ENCODE assay signal across 16 cellular contexts in genomic region chr18:44737623-44738022, GRCh38. TPM values are rescaled to one million over a fixed set of nuclear protein-coding genes. Genes with fewer than 3 reads are reported as not detected.
DNase-seq lines count a peak whose midpoint lies in the region; ATAC-seq and TF ChIP-seq lines count a peak whose summit lies in the region.
"Had no signal": no experiment of that assay in that cellular context is flagged by ENCODE, and none has a peak within 500 bp of the region (broad histone marks: within the 10 kb centered on the region; RNA-seq: fewer than 3 reads in every experiment).

No MANE protein-coding gene starts in this region.

- WGBS in esophagus muscularis mucosa, result 86% methylated on average over 3 of the region's 3 CpGs

- no peaks in the 10 kb centered on the region for H3K36me3 ChIP-seq in esophagus muscularis mucosa
- no peaks in the 10 kb centered on the region for H3K36me3 ChIP-seq in uterus

- H3K4me3 ChIP-seq in esophagus muscularis mucosa (no peak overlapping the region), uterus (no peak overlapping the region)

- peak; percentile 65 for ATAC-seq in left ventricle myocardium superior
- peak; percentile 72 for ATAC-seq in sciatic nerve
- ATAC-seq in GM21515 (IDR thresholded peaks at IDR 0.05; ENCODE audit: unreplicated experiment), result no peak

- H3K27me3 ChIP-seq in esophagus muscularis mucosa, result no peaks in the 10 kb centered on the region
- H3K27me3 ChIP-seq in uterus, result no peaks in the 10 kb centered on the region

- TF ChIP-seq EP300 in esophagus muscularis mucosa (IDR thresholded peaks at IDR 0.05), result no peak

- H3K9me3 ChIP-seq in esophagus muscularis mucosa (no peaks in the 10 kb centered on the region), uterus (no peaks in the 10 kb centered on the region)

- no peak for TF ChIP-seq POLR2A in esophagus muscularis mucosa (IDR thresholded peaks at IDR 0.05; ENCODE audit: low read depth)
- no peak for TF ChIP-seq POLR2A in uterus (IDR thresholded peaks at IDR 0.05)

- DNase-seq in esophagus muscularis mucosa (ENCODE audit: extremely low spot score) (no peak), left ventricle myocardium superior (no peak), sciatic nerve (ENCODE audit: low spot score) (no peak), uterus (peak; percentile 65 to 66), DMS53 (lab: John Stamatoyannopoulos, UW) (no peak), NCI-H748 treated with DMSO at 0.1 percent for 48 hours (lab: John Stamatoyannopoulos, UW) (no peak)
- DNase-seq: COR-L47, H9, KBM-7, MV-4-11, NCI-H1417 treated with DMSO at 0.1 percent for 48 hours, NCI-H1930, NCI-H2171, NCI-H446 treated with DMSO at 0.1 percent for 48 hours, NCI-H774 had no signal

- H3K4me1 ChIP-seq in esophagus muscularis mucosa, result peaks cover 21 to 50% (median 48%) of the 10 kb centered on the region in 4 donors
- H3K4me1 ChIP-seq in uterus, result no peaks in the 10 kb centered on the region

- no peak for TF ChIP-seq CTCF in esophagus muscularis mucosa (IDR thresholded peaks at IDR 0.05)
- no peak for TF ChIP-seq CTCF in uterus (IDR thresholded peaks at IDR 0.05)

- intact Hi-C loops in esophagus muscularis mucosa (cut with DNase I) (no loop called here), left ventricle myocardium superior (cut with micrococcal nuclease) (no loop called here), sciatic nerve (cut with DNase I) (no loop called here), uterus (cut with DNase I; ENCODE audit: low total_unique reads) (no loop called here)

- peak overlapping the region in 3 of 4 donors; percentile 20 to 44 (median 30) for H3K27ac ChIP-seq in esophagus muscularis mucosa (replicated peaks in 1 of 4)
- peak overlapping the region; percentile 5 to 44 for H3K27ac ChIP-seq in uterus

RNA-seq across cellular contexts. Expression of gene SETBP1, which starts 56.9 kb away (rescaled TPM):
- total RNA-seq in esophagus muscularis mucosa, result 10 to 100 TPM; 40.9 to 86.5 (median 65.1) TPM
- total RNA-seq in left ventricle myocardium superior, result 6.7 TPM
- 44.5 TPM for total RNA-seq in sciatic nerve
- total RNA-seq in uterus, result 10 to 100 TPM; 16.8 to 74.0 (median 36.9) TPM

Comparison
In these comparisons a context has a peak if more than half of its experiments do, and no peak if none do; other contexts are left out.
1. DNase-seq: peak in uterus (2 of 2); none in esophagus muscularis mucosa (single experiment), left ventricle myocardium superior (single experiment), sciatic nerve (single experiment), DMS53 (single experiment) and NCI-H748 treated with DMSO at 0.1 percent for 48 hours (single experiment).